ENCODE assay signal across 8 cellular contexts in the genomic region with DNA sequence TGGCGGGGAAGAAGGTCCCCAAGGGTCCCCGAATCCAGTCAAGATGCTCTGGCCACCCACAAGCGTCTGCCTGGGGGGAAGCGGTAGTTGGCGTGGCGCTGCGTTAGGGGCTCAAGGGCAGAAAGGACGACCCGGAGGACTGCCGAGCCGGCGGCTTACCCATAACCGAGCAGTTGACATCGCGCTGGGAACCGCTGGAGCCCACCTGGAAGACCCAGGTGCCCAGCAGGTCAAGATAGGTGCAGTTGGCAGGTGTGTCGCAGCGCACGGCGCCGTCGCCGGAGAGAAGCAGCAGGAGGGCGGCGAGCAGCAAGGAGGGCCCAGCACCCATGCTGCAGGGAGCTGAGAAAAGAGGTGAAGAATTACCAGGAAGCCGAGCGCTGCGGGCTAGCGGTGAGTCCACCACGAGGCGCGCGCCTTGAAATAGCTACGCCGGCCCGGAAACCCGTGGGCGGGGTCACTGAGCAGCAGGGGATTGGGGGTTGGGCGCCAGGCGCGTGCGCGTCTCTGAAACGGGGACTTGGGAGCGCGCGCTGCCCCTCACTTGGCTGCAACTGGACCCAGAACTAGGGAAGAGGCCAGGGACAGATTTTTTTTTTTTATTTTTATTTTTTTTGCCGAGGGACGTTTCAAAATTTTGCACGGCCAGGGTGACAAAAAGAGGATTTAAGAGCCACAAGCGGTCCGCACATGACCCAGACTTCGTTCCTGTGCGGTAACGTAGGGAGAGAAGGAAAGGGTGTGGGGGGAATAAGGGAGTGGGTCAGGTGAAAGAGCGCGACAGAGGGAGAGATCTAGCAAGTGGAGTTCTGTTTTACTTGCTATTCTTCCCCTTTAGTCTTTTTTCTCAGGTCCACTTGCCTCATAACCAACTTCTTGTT. TPM values are rescaled to one million over a fixed set of nuclear protein-coding genes. Genes with fewer than 3 reads are reported as not detected.
DNase-seq lines count a peak whose midpoint lies in the region; ATAC-seq and TF ChIP-seq lines count a peak whose summit lies in the region.

A gene (minus strand): TSS at position 395 of the 881 bp plus-strand sequence. CDS start 64 bp downstream, at position 331.

- peak in 1 of 2 donors; percentile 42 for TF ChIP-seq POLR2A in heart left ventricle (IDR thresholded peaks at IDR 0.05)

- peak within 1 kb of the TSS; percentile 89 for H3K27ac Mint-ChIP-seq in progenitor cell of endocrine pancreas

- no peaks in the 10 kb centered on the region for H3K27me3 ChIP-seq in heart left ventricle
- no peaks in the 10 kb centered on the region for H3K27me3 ChIP-seq in upper lobe of right lung

- WGBS in heart left ventricle, 4 donors = 1 to 2% (median 1%) methylated on average over 36 to 57 of the region's 57 CpGs

- H3K36me3 ChIP-seq in heart left ventricle (peaks cover 0 to 27% (median 0%) of the 10 kb centered on the region in 9 donors), upper lobe of right lung (peaks cover 21% of the 10 kb centered on the region)

- no peaks in the 10 kb centered on the region for H3K9me3 Mint-ChIP-seq in progenitor cell of endocrine pancreas (ENCODE audit: low read depth)

- H3K36me3 Mint-ChIP-seq in progenitor cell of endocrine pancreas (ENCODE audit: insufficient read depth) = peaks cover 5% of the 10 kb centered on the region

- intact Hi-C loops in heart left ventricle (cut with DNase I) (loop anchor here in 2 of 10 donors (5.0 to 10.0 kb wide), 2 partner anchors 65 to 983 kb away; no protein-coding TSS in a partner anchor), upper lobe of right lung (cut with DNase I) (no loop called here)

- peak within 1 kb of the TSS; percentile 81 for H3K4me3 ChIP-seq in GM12875 (ENCODE audit: low read depth, low read length)
- H3K4me3 ChIP-seq in heart left ventricle = peak within 1 kb of the TSS; percentile 38 to 93 (median 68)
- H3K4me3 ChIP-seq in upper lobe of right lung = peak within 1 kb of the TSS; percentile 92

- H3K4me1 ChIP-seq in heart left ventricle (peaks cover 0 to 50% (median 5%) of the 10 kb centered on the region in 12 donors), upper lobe of right lung (peaks cover 29% of the 10 kb centered on the region)

- H3K27ac ChIP-seq in heart left ventricle = peak within 1 kb of the TSS; percentile 4 to 98 (median 76)
- H3K27ac ChIP-seq in upper lobe of right lung = peak within 1 kb of the TSS; percentile 90

- H3K9me3 ChIP-seq in heart left ventricle (no peaks in the 10 kb centered on the region), upper lobe of right lung (no peaks in the 10 kb centered on the region)

- peaks cover 9% of the 10 kb centered on the region for H3K4me1 Mint-ChIP-seq in progenitor cell of endocrine pancreas (ENCODE audit: low read depth)

- no peak for TF ChIP-seq CTCF in GM12875 (IDR thresholded peaks at IDR 0.05; ENCODE audit: borderline replicate concordance, insufficient read depth, low read depth, low read length)
- peak in 2 of 12 donors; percentile 6 to 20 for TF ChIP-seq CTCF in heart left ventricle (IDR thresholded peaks at IDR 0.05)
- peak; percentile 7 for TF ChIP-seq CTCF in progenitor cell of endocrine pancreas (IDR thresholded peaks at IDR 0.05; ENCODE audit: unreplicated experiment)
- TF ChIP-seq CTCF in upper lobe of right lung (IDR thresholded peaks at IDR 0.05) = peak; percentile 12

- DNase-seq in NCI-H1092 (lab: John Stamatoyannopoulos, UW) (peak; percentile 81), SW 1271 (lab: John Stamatoyannopoulos, UW) (peak; percentile 67 to 92), heart left ventricle (peak; percentile 92 to 96 (median 94)), progenitor cell of endocrine pancreas (ENCODE audit: low spot score, unreplicated experiment) (peak; percentile 83), upper lobe of right lung (peak; percentile 98)
- peak; percentile 84 for DNase-seq in activated naive CD8-positive, alpha-beta T cell treated with anti-CD3 and anti-CD28 coated beads, Interleukin-2, amount 50 U/mL, for 16 hours (ENCODE audit: low read depth, low spot score)

- peak; percentile 84 for ATAC-seq in HG02610 (IDR thresholded peaks at IDR 0.05; ENCODE audit: unreplicated experiment)
- peak; percentile 94 to 99 (median 98) for ATAC-seq in heart left ventricle
- ATAC-seq in upper lobe of right lung = peak; percentile 97

- H3K4me3 Mint-ChIP-seq in progenitor cell of endocrine pancreas (ENCODE audit: low read depth) = peak within 1 kb of the TSS; percentile 92

- H3K27me3 Mint-ChIP-seq in progenitor cell of endocrine pancreas = peaks cover 23% of the 10 kb centered on the region

RNA-seq across cellular contexts. Expression of the gene that starts here (rescaled TPM):
- total RNA-seq in heart left ventricle (100 to 1,000 TPM in 1 of 9 donors, 10 to 100 TPM in 8; 11.9 to 289 (median 19.2) TPM), progenitor cell of endocrine pancreas (55.0 and 70.2 TPM in 2 replicates), upper lobe of right lung (278 TPM)
- polyA plus RNA-seq in heart left ventricle = 10 to 100 TPM in 1 of 2 donors, 1 to 10 TPM in 1; 8.9 to 92.3 TPM

Comparison
In these comparisons a context has a peak if more than half of its experiments do, and no peak if none do; other contexts are left out.
1. Peak in every context shown above with its lines: DNase-seq, ATAC-seq, H3K4me3 ChIP-seq and H3K27ac ChIP-seq.